Comparison of ENCODE assay signal across 8 cellular contexts in genomic region chr9:38103340-38103739, GRCh38. TPM values are rescaled to one million over a fixed set of nuclear protein-coding genes. Genes with fewer than 3 reads are reported as not detected.
"Had no signal": no experiment of that assay in that cellular context is flagged by ENCODE, and none has a peak within 500 bp of the region (broad histone marks: within the 10 kb centered on the region; RNA-seq: fewer than 3 reads in every experiment).

No MANE protein-coding gene starts in this region.

- H3K27ac ChIP-seq: HL-60, KMS-11 had no signal

- ATAC-seq: HepG2 had no signal

- DNase-seq: IMR-90, KBM-7, KG1 had no signal

- FAIRE-seq: HepG2, HTR-8/SVneo had no signal

- H3K4me2 ChIP-seq: KMS-11 had no signal

- H3K9ac ChIP-seq: KMS-11 had no signal

RNA-seq across cellular contexts. Expression of gene SHB, which starts 34.3 kb away (rescaled TPM):
- polyA plus RNA-seq: IgD-negative memory B cell had no signal
